ENCODE assay signal across 17 cellular contexts in the genomic region with DNA sequence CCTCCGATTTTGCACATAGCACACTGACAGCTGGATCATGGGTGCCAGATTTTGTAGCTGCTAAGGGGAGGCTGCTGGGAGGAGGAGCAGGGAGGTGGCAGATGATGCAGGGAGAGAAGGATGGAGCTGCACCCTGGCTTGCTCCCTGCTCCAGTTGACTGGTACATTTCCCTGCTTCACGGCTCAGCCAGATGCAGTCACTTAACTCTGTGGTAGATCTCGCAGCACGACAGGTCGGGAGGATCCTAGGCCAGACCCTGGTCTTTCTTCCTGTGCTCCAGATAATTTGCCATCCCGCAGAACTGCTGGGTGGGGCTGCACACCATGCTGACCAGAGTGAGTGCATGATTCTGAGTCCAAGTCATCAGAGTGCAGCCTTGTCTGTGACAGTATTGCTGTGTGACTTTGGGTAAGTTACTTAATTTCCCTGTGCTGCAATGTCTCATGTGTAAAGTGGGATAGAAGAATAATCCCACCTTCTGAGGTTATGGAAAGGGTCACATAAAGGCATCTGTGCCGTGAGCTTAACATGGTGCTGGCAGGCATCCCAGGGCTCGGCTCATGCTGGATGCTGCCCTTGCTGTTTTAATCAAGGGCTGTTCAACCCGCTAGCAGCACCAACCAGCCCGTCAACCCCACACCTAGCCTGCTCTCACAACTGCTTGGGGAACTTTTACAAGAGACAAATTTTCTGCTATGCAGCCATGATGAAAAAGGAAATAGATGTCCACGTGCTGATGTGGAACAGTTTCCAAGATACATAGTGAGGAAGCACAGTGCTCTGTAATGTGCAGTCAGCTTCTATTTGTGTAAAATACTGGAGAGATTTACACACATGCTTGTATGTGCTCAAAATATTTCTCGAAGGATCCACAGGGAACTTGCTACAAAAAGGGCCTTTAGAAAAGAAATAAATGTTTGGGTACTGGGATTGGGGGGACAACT.
A peak's percentile ranks its signal among the peaks of the same experiment; 100 is the strongest.
DNase-seq lines count a peak whose midpoint lies in the region; ATAC-seq, FAIRE-seq and TF ChIP-seq lines count a peak whose summit lies in the region.
"Had no signal": no experiment of that assay in that cellular context is flagged by ENCODE, and none has a peak within 500 bp of the region (broad histone marks: within the 10 kb centered on the region; RNA-seq: fewer than 3 reads in every experiment).

No MANE protein-coding gene starts in this region.

- no peaks in the 10 kb centered on the region for H3K4me1 ChIP-seq in HepG2 (ENCODE audit: insufficient read depth, low read length)
- H3K4me1 ChIP-seq in right lobe of liver: no peaks in the 10 kb centered on the region
- peaks cover 0 to 11% of the 10 kb centered on the region in 2 donors for H3K4me1 ChIP-seq in thyroid gland
- H3K4me1 ChIP-seq: A549; BLaER1 treated with 17β-estradiol and CSF1 and Interleukin-3, amounts not matched to agents 10 nM and 100 nM; HAP-1 had no signal

- H3K36me3 ChIP-seq in HepG2 (replicated peaks in 1 of 2; ENCODE audit: control insufficient read depth in 1 of 2, insufficient read depth in 2 of 2, low read length in 2 of 2): no peaks in the 10 kb centered on the region
- no peaks in the 10 kb centered on the region for H3K36me3 ChIP-seq in right lobe of liver
- no peaks in the 10 kb centered on the region for H3K36me3 ChIP-seq in thyroid gland
- H3K36me3 ChIP-seq: HAP-1 had no signal

- TF ChIP-seq CTCF in HepG2 (CRISPR knock-in tag; IDR thresholded peaks at IDR 0.05) (no peak), right lobe of liver (IDR thresholded peaks at IDR 0.05) (no peak), glutamatergic neuron (IDR thresholded peaks at IDR 0.05; ENCODE audit: partially characterized antibody, unreplicated experiment) (no peak), thyroid gland (IDR thresholded peaks at IDR 0.05) (no peak)

- no peaks in the 10 kb centered on the region for H3K36me3 Mint-ChIP-seq in glutamatergic neuron (ENCODE audit: unreplicated experiment)

- no TSS peak for BruUV-seq in HepG2 (replicated peaks; lab: Mats Ljungman, UMichigan)

- DNase-seq in HepG2 (ENCODE audit: low spot score) (no peak), right lobe of liver (no peak), NCI-H524 treated with DMSO at 0.1 percent for 48 hours (lab: John Stamatoyannopoulos, UW) (peak; percentile 26), glutamatergic neuron (no peak), thyroid gland (peak; percentile 43 to 52), DMS79 (lab: John Stamatoyannopoulos, UW) (no peak), NCI-H69 (lab: John Stamatoyannopoulos, UW) (no peak)
- DNase-seq: NCI-H1436 treated with DMSO at 0.1 percent for 48 hours; NCI-H2081 treated with DMSO at 0.1 percent for 48 hours; NCI-H2227 treated with DMSO at 0.1 percent for 48 hours; NCI-H526; NK-92 treated with Interleukin-12 subunit alpha and Interleukin-12 subunit beta, amount 100 ng/mL, for 24 hours; SHP77 treated with DMSO at 0.1 percent for 48 hours had no signal

- WGBS in HepG2 (ENCODE audit: low lambda C conversion rate): 1% methylated on average over 12 of the region's 12 CpGs
- whole genome bisulfite sequencing in right lobe of liver (ENCODE audit: insufficient coverage, low coverage, low lambda C conversion rate, missing lambda C conversion rate): 53% methylated on average over 6 of the region's 12 CpGs
- WGBS in thyroid gland, 2 donors: 46 to 54% methylated on average over 12 of the region's 12 CpGs

- intact Hi-C loops in HepG2 (cut with micrococcal nuclease; ENCODE audit: unreplicated experiment) (no loop called here), right lobe of liver (cut with DNase I) (no loop called here), thyroid gland (cut with DNase I) (loop anchor here (10.0 kb wide), 1 partner anchor 1009 kb away; no protein-coding TSS in a partner anchor)

- no peak overlapping the region for H3K27ac ChIP-seq in HepG2 (ENCODE audit: extremely low read length, insufficient read depth, low read length)
- no peak overlapping the region for H3K27ac ChIP-seq in right lobe of liver
- no peak overlapping the region for H3K27ac ChIP-seq in thyroid gland
- H3K27ac ChIP-seq: A549; BLaER1 treated with 17β-estradiol and CSF1 and Interleukin-3, amounts not matched to agents 10 nM and 100 nM had no signal

- TF ChIP-seq POLR2A in HepG2 (IDR thresholded peaks at IDR 0.05; ENCODE audit: insufficient read depth in 1 of 2, low read depth in 2 of 2, low read length in 2 of 2): no peak
- no peak for TF ChIP-seq POLR2A in right lobe of liver (IDR thresholded peaks at IDR 0.05)
- TF ChIP-seq POLR2A in thyroid gland (IDR thresholded peaks at IDR 0.05): no peak

- peaks cover 7% of the 10 kb centered on the region for H3K27me3 Mint-ChIP-seq in glutamatergic neuron (ENCODE audit: unreplicated experiment)

- peaks cover 2% of the 10 kb centered on the region for H3K9me3 Mint-ChIP-seq in glutamatergic neuron (ENCODE audit: unreplicated experiment)

- H4K20me1 ChIP-seq in HepG2 (ENCODE audit: insufficient read depth, low read length): no peaks in the 10 kb centered on the region

- ATAC-seq in HepG2 (no peak), right lobe of liver (no peak), HG02678 (IDR thresholded peaks at IDR 0.05; ENCODE audit: unreplicated experiment) (no peak)
- ATAC-seq: A549 had no signal

- no peak overlapping the region for H2AFZ ChIP-seq in HepG2 (ENCODE audit: low read length)

- no peak overlapping the region for H3K4me3 ChIP-seq in HepG2 (replicated peaks in 1 of 3; ENCODE audit: insufficient read depth in 1 of 3, low read depth in 2 of 3, low read length in 3 of 3)
- no peak overlapping the region for H3K4me3 ChIP-seq in right lobe of liver
- H3K4me3 ChIP-seq in thyroid gland (replicated peaks in 1 of 3): no peak overlapping the region
- H3K4me3 ChIP-seq: A549; BLaER1 treated with 17β-estradiol and CSF1 and Interleukin-3, amounts not matched to agents 10 nM and 100 nM; HAP-1 had no signal

- H3K9me3 ChIP-seq in HepG2 (ENCODE audit: low read length) (no peaks in the 10 kb centered on the region), right lobe of liver (no peaks in the 10 kb centered on the region), thyroid gland (no peaks in the 10 kb centered on the region)
- H3K9me3 ChIP-seq: A549; BLaER1 treated with 17β-estradiol and CSF1 and Interleukin-3, amounts not matched to agents 10 nM and 100 nM; HAP-1 had no signal

- peak overlapping the region; percentile 26 for H3K4me3 Mint-ChIP-seq in glutamatergic neuron (ENCODE audit: unreplicated experiment)

- POLR2A ChIA-PET in HepG2 (lab: Yijun Ruan, JAX): no interaction called here

- H3K27ac Mint-ChIP-seq in glutamatergic neuron (ENCODE audit: unreplicated experiment): peak overlapping the region; percentile 43

- no peak overlapping the region for H3K4me2 ChIP-seq in HepG2 (ENCODE audit: low read depth, low read length)
- H3K4me2 ChIP-seq: A549; BLaER1 treated with 17β-estradiol and CSF1 and Interleukin-3, amounts not matched to agents 10 nM and 100 nM had no signal

- peaks cover 0 to 16% of the 10 kb centered on the region in 2 experiments; a peak in 2 of 5 replicates for H3K27me3 ChIP-seq in HepG2 (ENCODE audit: control insufficient read depth in 1 of 2, insufficient read depth in 2 of 2, low read length in 2 of 2)
- H3K27me3 ChIP-seq in right lobe of liver: no peaks in the 10 kb centered on the region
- no peaks in the 10 kb centered on the region for H3K27me3 ChIP-seq in thyroid gland
- H3K27me3 ChIP-seq: BLaER1 treated with 17β-estradiol and CSF1 and Interleukin-3, amounts not matched to agents 10 nM and 100 nM had no signal

- H3K4me1 Mint-ChIP-seq in glutamatergic neuron (ENCODE audit: low read depth, unreplicated experiment): peaks cover 33% of the 10 kb centered on the region

- no peak overlapping the region for H3K9ac ChIP-seq in HepG2 (ENCODE audit: insufficient read depth, low read depth, low read length)
- H3K9ac ChIP-seq: BLaER1 treated with 17β-estradiol and CSF1 and Interleukin-3, amounts not matched to agents 10 nM and 100 nM had no signal

- TF ChIP-seq EP300 in HepG2 (IDR thresholded peaks at IDR 0.05; ENCODE audit: low read depth in 2 of 2, low read length in 2 of 2) (no peak), HepG2 (CRISPR knock-in tag; IDR thresholded peaks at IDR 0.05; ENCODE audit: borderline replicate concordance) (no peak)

- no peak for TF ChIP-seq RAD21 in HepG2 (CRISPR knock-in tag; IDR thresholded peaks at IDR 0.05)

- CTCF ChIA-PET in HepG2 (lab: Yijun Ruan, JAX; ENCODE audit: low intra/inter-chr PET ratio, low total read pairs): no interaction called here

- H3K79me2 ChIP-seq in HepG2 (ENCODE audit: insufficient read depth, low read length): no peaks in the 10 kb centered on the region

- in situ Hi-C loops in HepG2 (cut with HindIII; ENCODE audit: extremely low pct_ligation_motif_present, low pct_unique_long_range_greater_than_20kb): loop anchor here (10.0 kb wide), 2 partner anchors 1049 to 1669 kb away; no protein-coding TSS in a partner anchor

- no peak for FAIRE-seq in HepG2 (lab: Jason Lieb, UNC)
- FAIRE-seq: A549 had no signal

TF ChIP-seq in HepG2, 621 proteins besides CTCF, POLR2A, EP300 and RAD21:
- TF ChIP-seq ZNF768 (CRISPR knock-in tag; IDR thresholded peaks at IDR 0.05) (0 out of 2 replicates have a peak, but pooled peaks have one; percentile 37), ZIK1 (CRISPR knock-in tag; IDR thresholded peaks at IDR 0.05; ENCODE audit: borderline replicate concordance, low read depth) (no peak)

Comparison
In these comparisons a context has a peak if more than half of its experiments do, and no peak if none do; other contexts are left out.
1. DNase-seq: peak in NCI-H524 treated with DMSO at 0.1 percent for 48 hours (single experiment) and thyroid gland (2 of 2); none in HepG2 (single experiment), right lobe of liver (0 of 3), glutamatergic neuron (single experiment), DMS79 (single experiment) and NCI-H69 (single experiment).